8 cellular contexts compared by ENCODE assay signal in genomic region chr2:172556284-172557033, GRCh38. TPM values are rescaled to one million over a fixed set of nuclear protein-coding genes. Genes with fewer than 3 reads are reported as not detected.
DNase-seq lines count a peak whose midpoint lies in the region; ATAC-seq and TF ChIP-seq lines count a peak whose summit lies in the region.

No MANE protein-coding gene starts in this region.

- peak; percentile 69 for ATAC-seq in HG03045 (IDR thresholded peaks at IDR 0.05; ENCODE audit: unreplicated experiment)

- peak overlapping the region; percentile 94 for H3K9ac ChIP-seq in mesenchymal stem cell (ENCODE audit: low read length)

- H3K4me1 ChIP-seq in ectodermal cell (ENCODE audit: control insufficient read depth, insufficient read depth, low read length) (peaks cover 2% of the 10 kb centered on the region), mesenchymal stem cell (ENCODE audit: control insufficient read depth, insufficient read depth, low read depth, low read length) (peaks cover 4% of the 10 kb centered on the region)

- H4K91ac ChIP-seq in mesenchymal stem cell (ENCODE audit: low read length), result peak overlapping the region; percentile 20

- H4K8ac ChIP-seq in mesenchymal stem cell (ENCODE audit: low read length), result no peak overlapping the region

- H3K27me3 ChIP-seq in AG04450 (ENCODE audit: control insufficient read depth, insufficient read depth, low read length) (no peaks in the 10 kb centered on the region), ectodermal cell (ENCODE audit: control insufficient read depth, insufficient read depth, low read length, poor library complexity, severe bottlenecking) (peaks cover 19% of the 10 kb centered on the region), mesenchymal stem cell (ENCODE audit: control insufficient read depth in 1 of 2, insufficient read depth in 1 of 2, low read length in 2 of 2) (no peaks in the 10 kb centered on the region)

- no peak overlapping the region for H2BK5ac ChIP-seq in mesenchymal stem cell (ENCODE audit: low read depth, low read length, poor library complexity, severe bottlenecking)

- no peak for TF ChIP-seq CTCF in AG04450 (IDR thresholded peaks at IDR 0.05; ENCODE audit: low read depth, low read length)

- DNase-seq in AG04450 (ENCODE audit: low read depth, low spot score) (no peak), NCI-H510A treated with DMSO at 0.1 percent for 48 hours (lab: John Stamatoyannopoulos, UW) (peak; percentile 85), mesenchymal stem cell (peak; percentile 63)
- DNase-seq in activated CD4-positive, alpha-beta T cell treated with anti-CD3 and anti-CD28 coated beads, Interleukin-2, amount 50 U/mL, for 24 hours (ENCODE audit: low read depth in 1 of 2, low spot score in 1 of 2), result peak; percentile 30 to 46
- peak; percentile 66 to 68 for DNase-seq in stimulated activated CD8-positive, alpha-beta memory T cell treated with anti-CD3 and anti-CD28 coated beads, Interleukin-15, amount 100 ng/mL, for 48 hours (ENCODE audit: low read depth in 2 of 2)

- peaks cover 9% of the 10 kb centered on the region for H3K79me1 ChIP-seq in mesenchymal stem cell (replicated peaks; ENCODE audit: low read length, poor library complexity, severe bottlenecking)

- POLR2A ChIA-PET in AG04450 (lab: Yijun Ruan, JAX), result interaction anchor here (0.6 to 1.1 kb wide), 2 partner anchors 8 to 382 kb away, joined by 3 read pairs; no protein-coding TSS in a partner anchor

- H3K4me3 ChIP-seq in AG04450 (ENCODE audit: low read depth, low read length) (peak overlapping the region; percentile 86), ectodermal cell (ENCODE audit: insufficient read depth, low read depth, low read length) (peak overlapping the region; percentile 83), mesenchymal stem cell (ENCODE audit: insufficient read depth in 1 of 2, low read depth in 1 of 2, low read length in 2 of 2) (peak overlapping the region; percentile 97 to 98)

- peak overlapping the region in 1 of 2 experiments; percentile 84 for H3K23ac ChIP-seq in mesenchymal stem cell (ENCODE audit: low read length in 2 of 2)

- H3K36me3 ChIP-seq in ectodermal cell (ENCODE audit: control insufficient read depth, insufficient read depth, low read length) (no peaks in the 10 kb centered on the region), mesenchymal stem cell (ENCODE audit: control insufficient read depth in 1 of 2, insufficient read depth in 2 of 2, low read depth in 1 of 2, low read length in 2 of 2) (peaks cover 2 to 6% of the 10 kb centered on the region in 2 experiments)

- peak overlapping the region; percentile 35 to 54 for H3K4ac ChIP-seq in mesenchymal stem cell (ENCODE audit: low read depth in 1 of 2, low read length in 2 of 2)

- peak overlapping the region in 1 of 2 experiments; percentile 73 for H3K14ac ChIP-seq in mesenchymal stem cell (ENCODE audit: low read length in 2 of 2)

- H2AK5ac ChIP-seq in mesenchymal stem cell (ENCODE audit: low read length, severe bottlenecking), result no peak overlapping the region

- TF ChIP-seq POLR2A in GM18526 (IDR thresholded peaks at IDR 0.05; ENCODE audit: extremely low read depth, insufficient read length), result peak; percentile 37

- peak overlapping the region; percentile 92 for H2BK15ac ChIP-seq in mesenchymal stem cell (ENCODE audit: low read depth, poor library complexity, severe bottlenecking)

- H2BK12ac ChIP-seq in mesenchymal stem cell (ENCODE audit: low read length in 2 of 2), result peak overlapping the region in 1 of 2 experiments; percentile 88

- 1% methylated on average over 52 of the region's 52 CpGs for WGBS in ectodermal cell, 2 experiments
- under 1% methylated on average over 51 of the region's 52 CpGs for WGBS in mesenchymal stem cell

- peak overlapping the region; percentile 77 for H3K4me2 ChIP-seq in mesenchymal stem cell (ENCODE audit: low read length, poor library complexity, severe bottlenecking)

- peak overlapping the region; percentile 65 for H2BK120ac ChIP-seq in mesenchymal stem cell (ENCODE audit: low read depth, low read length)

- CTCF ChIA-PET in AG04450 (lab: Charles Lee), result no interaction called here

- no peaks in the 10 kb centered on the region for H3K9me3 ChIP-seq in AG04450 (ENCODE audit: control insufficient read depth, insufficient read depth, low read length)
- H3K9me3 ChIP-seq in ectodermal cell (ENCODE audit: control insufficient read depth, low read length), result no peaks in the 10 kb centered on the region
- H3K9me3 ChIP-seq in mesenchymal stem cell (ENCODE audit: control insufficient read depth, low read length), result no peaks in the 10 kb centered on the region

- H2AFZ ChIP-seq in mesenchymal stem cell (ENCODE audit: low read depth, low read length), result peak overlapping the region; percentile 89

- H3K27ac ChIP-seq in AG04450 (ENCODE audit: low read depth, low read length) (peak overlapping the region; percentile 41), ectodermal cell (ENCODE audit: insufficient read depth, low read depth, low read length, poor library complexity, severe bottlenecking) (no peak overlapping the region), mesenchymal stem cell (ENCODE audit: low read length, poor library complexity, severe bottlenecking) (no peak overlapping the region)

- H3K18ac ChIP-seq in mesenchymal stem cell (ENCODE audit: low read depth in 1 of 2, low read length in 2 of 2), result peak overlapping the region; percentile 44 to 77

RNA-seq across cellular contexts. Expression of gene PDK1, which starts 0.6 kb away (rescaled TPM):
- polyA plus RNA-seq in AG04450 (2011; rRNA removed), result 32.6 and 32.8 TPM in 2 replicates
- polyA minus RNA-seq in AG04450 (2011; rRNA and poly(A)+ RNA removed), result 51.6 and 56.3 TPM in 2 replicates
- 8.4 TPM for polyA plus RNA-seq in ectodermal cell (2013, experiment 1 of 4)
- polyA plus RNA-seq in ectodermal cell (2013, experiment 2 of 4), result 5.6 TPM
- 6.3 TPM for polyA plus RNA-seq in ectodermal cell (2013, experiment 3 of 4)
- 4.6 TPM for polyA plus RNA-seq in ectodermal cell (2013, experiment 4 of 4)
- 5.6 TPM for polyA plus RNA-seq in mesenchymal stem cell (2013, experiment 1 of 2)
- 6.0 TPM for polyA plus RNA-seq in mesenchymal stem cell (2013, experiment 2 of 2)
